Comparison of ENCODE assay signal across 12 cellular contexts in genomic region chr11:5234390-5234834, GRCh38. TPM values are rescaled to one million over a fixed set of nuclear protein-coding genes. Genes with fewer than 3 reads are reported as not detected.
DNase-seq lines count a peak whose midpoint lies in the region; ATAC-seq, FAIRE-seq and TF ChIP-seq lines count a peak whose summit lies in the region.
"Had no signal": no experiment of that assay in that cellular context is flagged by ENCODE, and none has a peak within 500 bp of the region (broad histone marks: within the 10 kb centered on the region; RNA-seq: fewer than 3 reads in every experiment).

TSS of gene HBD (minus strand) at chr11:5234483. CDS start at chr11:5234433, 50 bp downstream.

- no TSS peak for BruUV-seq in PC-3 (replicated peaks; lab: Mats Ljungman, UMichigan)

- TF ChIP-seq CTCF in cardiac fibroblast (IDR thresholded peaks at IDR 0.05; ENCODE audit: low read depth, low read length) (no peak), PC-3 (conservative IDR thresholded peaks at IDR 0.05; ENCODE audit: low read depth, low read length) (no peak)

- no peak within 1 kb of the TSS for H3K9ac ChIP-seq in PC-3 (ENCODE audit: low read length)

- no peaks in the 10 kb centered on the region for H3K4me1 ChIP-seq in PC-3 (ENCODE audit: insufficient read depth, low read length)
- H3K4me1 ChIP-seq: SJSA1 had no signal

- intact Hi-C loops in PC-3 (cut with micrococcal nuclease) = no loop called here

- no peaks in the 10 kb centered on the region for H3K36me3 ChIP-seq in PC-3 (ENCODE audit: low read depth, low read length)
- H3K36me3 ChIP-seq: SJSA1 had no signal

- H3K9me3 ChIP-seq in PC-3 (ENCODE audit: low read length) = no peaks in the 10 kb centered on the region
- H3K9me3 ChIP-seq: SJSA1 had no signal

- no peak within 1 kb of the TSS for H2AFZ ChIP-seq in PC-3 (ENCODE audit: low read length)

- no peak for TF ChIP-seq POLR2A in GM12891 (IDR thresholded peaks at IDR 0.05; ENCODE audit: low read depth, low read length)

- no peak within 1 kb of the TSS for H3K27ac ChIP-seq in PC-3 (ENCODE audit: low read length)
- H3K27ac ChIP-seq: SJSA1 had no signal

- DNase-seq in GM12891 (ENCODE audit: insufficient read length, low spot score) (no peak), cardiac fibroblast (ENCODE audit: low read depth in 2 of 2) (peak; percentile 30 to 35), PC-3 (no peak), NCI-H1417 (lab: John Stamatoyannopoulos, UW) (no peak)
- DNase-seq in stimulated activated naive CD4-positive, alpha-beta T cell treated with Interleukin-2 at 50 U/mL for 16 hours (lab: John Stamatoyannopoulos, UW) = no peak
- no peak for DNase-seq in activated naive CD4-positive, alpha-beta T cell (lab: John Stamatoyannopoulos, UW)
- DNase-seq: activated T-cell treated with anti-CD3 and anti-CD28 coated beads, Interleukin-2, amount 50 U/mL, for 72 hours; nephron progenitor cell had no signal

- H3K9me2 ChIP-seq in PC-3 (replicated peaks; ENCODE audit: low read length) = no peaks in the 10 kb centered on the region

- no peak within 1 kb of the TSS for H3K4me2 ChIP-seq in PC-3 (ENCODE audit: low read length)

- H3K4me3 ChIP-seq in cardiac fibroblast (replicated peaks in 1 of 2; ENCODE audit: low read depth in 2 of 2, low read length in 2 of 2) = no peak within 1 kb of the TSS
- H3K4me3 ChIP-seq in PC-3 (ENCODE audit: low read length) = no peak within 1 kb of the TSS
- H3K4me3 ChIP-seq: SJSA1 had no signal

- no peaks in the 10 kb centered on the region for H3K79me2 ChIP-seq in PC-3 (ENCODE audit: low read length)

- H3K27me3 ChIP-seq in PC-3 (ENCODE audit: low read length) = no peaks in the 10 kb centered on the region

- POLR2A ChIA-PET in PC-3 (lab: Charles Lee; ENCODE audit: unreplicated experiment) = no interaction called here

- FAIRE-seq in GM12891 (lab: Jason Lieb, UNC) = peak; percentile 76

- peak; percentile 85 for ATAC-seq in GM21619 (IDR thresholded peaks at IDR 0.05; ENCODE audit: unreplicated experiment)
- peak; percentile 67 for ATAC-seq in HG03460 (IDR thresholded peaks at IDR 0.05; ENCODE audit: unreplicated experiment)
- ATAC-seq in PC-3 = no peak
- ATAC-seq: activated T-cell treated with anti-CD3 and anti-CD28 coated beads, Interleukin-2, amount 50 U/mL, for 72 hours had no signal

- H3F3A ChIP-seq in PC-3 (ENCODE audit: low read length, unreplicated experiment) = no peaks in the 10 kb centered on the region

- H4K20me1 ChIP-seq in PC-3 (ENCODE audit: low read length) = no peaks in the 10 kb centered on the region

- CTCF ChIA-PET in PC-3 (lab: Charles Lee) = no interaction called here

TF ChIP-seq in GM12891, 5 proteins besides CTCF, POLR2A, EP300 and RAD21:
- TF ChIP-seq PAX5 (IDR thresholded peaks at IDR 0.05; ENCODE audit: insufficient read depth, low read length, severe bottlenecking) (no peak), SPI1 (IDR thresholded peaks at IDR 0.05; ENCODE audit: low read depth, low read length) (no peak), TAF1 (IDR thresholded peaks at IDR 0.05; ENCODE audit: low read depth, low read length) (no peak), POU2F2 (IDR thresholded peaks at IDR 0.05; ENCODE audit: low read depth, low read length) (no peak), POLR2AphosphoS5 (IDR thresholded peaks at IDR 0.05; ENCODE audit: low read depth, low read length) (no peak)

RNA-seq across cellular contexts. Expression of gene HBD, which starts in this region (rescaled TPM):
- not detected for polyA plus RNA-seq in GM12891 (2012; ENCODE audit: low read depth, missing spikeins)
- total RNA-seq in PC-3 (2014; rRNA removed) = not detected in 2 replicates
- total RNA-seq: epithelial cell of proximal tubule, SJSA1 had no signal

Comparison
In these comparisons a context has a peak if more than half of its experiments do, and no peak if none do; other contexts are left out.
1. DNase-seq: peak in cardiac fibroblast (2 of 2); none in GM12891 (single experiment), stimulated activated naive CD4-positive, alpha-beta T cell treated with Interleukin-2 at 50 U/mL for 16 hours (single experiment), activated naive CD4-positive, alpha-beta T cell (0 of 4), PC-3 (single experiment) and NCI-H1417 (0 of 3).